In genomic region chr10:15824498-15824897, GRCh38 we compare ENCODE assay signal across 8 cellular contexts. TPM values are rescaled to one million over a fixed set of nuclear protein-coding genes. Genes with fewer than 3 reads are reported as not detected.
DNase-seq lines count a peak whose midpoint lies in the region; ATAC-seq and TF ChIP-seq lines count a peak whose summit lies in the region.

No MANE protein-coding gene starts in this region.

- peak; percentile 9 for DNase-seq in Caki2 (ENCODE audit: low read depth)
- peak; percentile 3 for DNase-seq in HT1080 (ENCODE audit: low read depth)
- DNase-seq in cardiac fibroblast (ENCODE audit: low read depth in 2 of 2) = peak; percentile 56
- DNase-seq in nephron progenitor cell = no peak
- no peak for DNase-seq in stimulated activated CD4-positive, alpha-beta T cell treated with anti-CD3 and anti-CD28 coated beads, Interleukin-1b, Interleukin-23, amount 100 ng/mL, for 48 hours
- DNase-seq in posterior vena cava (ENCODE audit: low spot score) = no peak
- no peak for DNase-seq in neuronal stem cell (ENCODE audit: low spot score)

- H3K27ac Mint-ChIP-seq in nephron progenitor cell = no peak overlapping the region

- H3K23ac ChIP-seq in neuronal stem cell (ENCODE audit: low read depth, low read length, poor library complexity) = no peak overlapping the region

- no peak overlapping the region for H3K4me3 ChIP-seq in cardiac fibroblast (replicated peaks in 1 of 2; ENCODE audit: low read depth in 2 of 2, low read length in 2 of 2)
- H3K4me3 ChIP-seq in neuronal stem cell (ENCODE audit: low read length in 2 of 2) = no peak overlapping the region

- no peak overlapping the region for H4K8ac ChIP-seq in neuronal stem cell (ENCODE audit: low read depth, low read length)

- no peaks in the 10 kb centered on the region for H3K9me3 Mint-ChIP-seq in nephron progenitor cell

- WGBS in neuronal stem cell (ENCODE audit: extremely low coverage in 2 of 2, insufficient read length in 2 of 2, insufficient replicate concordance in 1 of 2), 2 donors = no CpG with 5 or more reads among the region's 1 CpG

- H2AFZ ChIP-seq in neuronal stem cell (ENCODE audit: low read length) = no peak overlapping the region

- H2BK15ac ChIP-seq in neuronal stem cell (ENCODE audit: low read length) = no peak overlapping the region

- ATAC-seq in GM18861 (IDR thresholded peaks at IDR 0.05; ENCODE audit: unreplicated experiment) = no peak

- no peak overlapping the region for H3K4me3 Mint-ChIP-seq in nephron progenitor cell

- peaks cover 12% of the 10 kb centered on the region for H3K4me1 Mint-ChIP-seq in nephron progenitor cell

- H3K36me3 Mint-ChIP-seq in nephron progenitor cell (ENCODE audit: low read depth) = peaks cover 25% of the 10 kb centered on the region

- H4K91ac ChIP-seq in neuronal stem cell (ENCODE audit: low read depth, low read length, poor library complexity) = no peak overlapping the region

- TF ChIP-seq CTCF in cardiac fibroblast (IDR thresholded peaks at IDR 0.05; ENCODE audit: low read depth, low read length) (peak; percentile 32), nephron progenitor cell (IDR thresholded peaks at IDR 0.05) (peak; percentile 53)

- intact Hi-C loops in posterior vena cava (cut with DNase I) = loop anchor here (5.0 to 10.0 kb wide), 2 partner anchors 100 to 107 kb away; partner anchors contain the start of gene ITGA8 (in 1 of the 2)

- in situ Hi-C loops in Caki2 (cut with HindIII; ENCODE audit: low pct_unique_long_range_greater_than_20kb, low sequenced_read_pairs) = no loop called here

- no peaks in the 10 kb centered on the region for H3K4me1 ChIP-seq in neuronal stem cell (ENCODE audit: control insufficient read depth in 2 of 2, insufficient read depth in 1 of 2, low read depth in 1 of 2, low read length in 2 of 2)

- no peak overlapping the region for H3K18ac ChIP-seq in neuronal stem cell (ENCODE audit: low read length)

- no peak overlapping the region for H3K4ac ChIP-seq in neuronal stem cell (ENCODE audit: low read length)

- H3K9ac ChIP-seq in neuronal stem cell (ENCODE audit: low read depth, low read length, poor library complexity) = no peak overlapping the region

- no peak overlapping the region for H2BK5ac ChIP-seq in neuronal stem cell (ENCODE audit: low read length)

- no peak overlapping the region for H3K27ac ChIP-seq in neuronal stem cell (replicated peaks; ENCODE audit: low read length)

- H3K79me1 ChIP-seq in neuronal stem cell (ENCODE audit: low read depth, low read length) = no peaks in the 10 kb centered on the region

- no peak overlapping the region for H2BK120ac ChIP-seq in neuronal stem cell (ENCODE audit: low read depth, low read length)

- H3K27me3 ChIP-seq in neuronal stem cell (ENCODE audit: control insufficient read depth in 3 of 3, insufficient read depth in 3 of 3, low read depth in 1 of 3, low read length in 3 of 3) = no peaks in the 10 kb centered on the region

- H3K36me3 ChIP-seq in neuronal stem cell (replicated peaks in 1 of 2; ENCODE audit: control insufficient read depth in 2 of 2, insufficient read depth in 2 of 2, low read length in 2 of 2) = peaks cover 0 to 50% of the 10 kb centered on the region in 2 donors

- H3K27me3 Mint-ChIP-seq in nephron progenitor cell (ENCODE audit: low read depth, poor library complexity) = no peaks in the 10 kb centered on the region

- no peak overlapping the region for H3K4me2 ChIP-seq in neuronal stem cell (ENCODE audit: insufficient read depth, low read length, poor library complexity, severe bottlenecking)

- no peaks in the 10 kb centered on the region for H3K9me3 ChIP-seq in neuronal stem cell (replicated peaks in 1 of 2; ENCODE audit: control insufficient read depth in 2 of 2, insufficient read depth in 1 of 2, low read depth in 1 of 2, low read length in 2 of 2)

- H2AK5ac ChIP-seq in neuronal stem cell (ENCODE audit: low read depth, low read length) = no peak overlapping the region

- H2BK12ac ChIP-seq in neuronal stem cell (ENCODE audit: low read length) = no peak overlapping the region

- H3K14ac ChIP-seq in neuronal stem cell (ENCODE audit: low read length) = no peak overlapping the region

RNA-seq across cellular contexts. Expression of gene MINDY3, which starts 35.8 kb away (rescaled TPM):
- 17.0 and 28.8 TPM in 2 replicates for total RNA-seq in Caki2 (2014; rRNA removed; shearing (Covaris generic); ENCODE audit: low replicate concordance)
- 15.4 and 17.4 TPM in 2 replicates for total RNA-seq in HT1080 (2014; rRNA removed; shearing (Covaris generic))
- 23.3 and 28.2 TPM in 2 replicates for polyA plus RNA-seq in HT1080 (2015; cell fraction: cytosol; rRNA removed)
- polyA plus RNA-seq in HT1080 (2015; cell fraction: nucleus; rRNA removed) = 47.6 and 48.4 TPM in 2 replicates
- total RNA-seq in posterior vena cava = 10 to 100 TPM; 32.4 to 47.8 TPM
- polyA plus RNA-seq in neuronal stem cell (2013, experiment 1 of 2) = 12.6 TPM
- 12.5 TPM for polyA plus RNA-seq in neuronal stem cell (2013, experiment 2 of 2)

Comparison
In these comparisons a context has a peak if more than half of its experiments do, and no peak if none do; other contexts are left out.
1. DNase-seq: peak in Caki2 (single experiment), HT1080 (single experiment) and cardiac fibroblast (2 of 2); none in nephron progenitor cell (single experiment), stimulated activated CD4-positive, alpha-beta T cell treated with anti-CD3 and anti-CD28 coated beads, Interleukin-1b, Interleukin-23, amount 100 ng/mL, for 48 hours (single experiment), posterior vena cava (single experiment) and neuronal stem cell (single experiment).